Comparison of ENCODE assay signal across 20 cellular contexts in genomic region chr9:34526026-34526425, GRCh38. TPM values are rescaled to one million over a fixed set of nuclear protein-coding genes. Genes with fewer than 3 reads are reported as not detected.
DNase-seq lines count a peak whose midpoint lies in the region; ATAC-seq and TF ChIP-seq lines count a peak whose summit lies in the region.
"Had no signal": no experiment of that assay in that cellular context is flagged by ENCODE, and none has a peak within 500 bp of the region (broad histone marks: within the 10 kb centered on the region; RNA-seq: fewer than 3 reads in every experiment).

No MANE protein-coding gene starts in this region.

- H3K36me3 ChIP-seq in right atrium auricular region (no peaks in the 10 kb centered on the region), sigmoid colon (no peaks in the 10 kb centered on the region)

- no peak for ATAC-seq in right cardiac atrium
- ATAC-seq in GM18498 (IDR thresholded peaks at IDR 0.05; ENCODE audit: unreplicated experiment), result no peak
- ATAC-seq: GM12878, HCT116 had no signal

- DNase-seq in right atrium auricular region (ENCODE audit: low spot score), result peak; percentile 13
- DNase-seq in right cardiac atrium, result no peak
- DNase-seq in NCI-H524 (lab: John Stamatoyannopoulos, UW), result peak; percentile 92 to 97
- peak; percentile 91 for DNase-seq in NCI-H82 treated with DMSO at 0.1 percent for 48 hours (lab: John Stamatoyannopoulos, UW; ENCODE audit: unreplicated experiment)
- DNase-seq in sigmoid colon, result peak; percentile 15
- no peak for DNase-seq in activated CD4-positive, alpha-beta T cell treated with anti-CD3 and anti-CD28 coated beads, Interleukin-2, amount 50 U/mL, for 1 hour
- no peak for DNase-seq in NCI-H446 (lab: John Stamatoyannopoulos, UW)
- DNase-seq: C1 segment of cervical spinal cord; Calu3; CD4-positive, alpha-beta memory T cell; COR-L47; DMS 273 treated with DMSO at 0.1 percent for 48 hours; DMS79; EL; GDM1; GOT3; H9 had no signal

- no peak for TF ChIP-seq POLR2A in sigmoid colon (IDR thresholded peaks at IDR 0.05)

- no peak overlapping the region for H3K27ac ChIP-seq in right atrium auricular region
- no peak overlapping the region for H3K27ac ChIP-seq in right cardiac atrium (ENCODE audit: low read length)
- no peak overlapping the region for H3K27ac ChIP-seq in sigmoid colon

- TF ChIP-seq CTCF in right atrium auricular region (IDR thresholded peaks at IDR 0.05), result no peak
- TF ChIP-seq CTCF in sigmoid colon (IDR thresholded peaks at IDR 0.05), result no peak

- no peaks in the 10 kb centered on the region for H3K27me3 ChIP-seq in right atrium auricular region
- H3K27me3 ChIP-seq in right cardiac atrium (ENCODE audit: control insufficient read depth, insufficient read depth), result no peaks in the 10 kb centered on the region
- H3K27me3 ChIP-seq in sigmoid colon, result no peaks in the 10 kb centered on the region

- H3K4me3 ChIP-seq in right atrium auricular region (no peak overlapping the region), right cardiac atrium (ENCODE audit: low read length) (no peak overlapping the region), sigmoid colon (no peak overlapping the region)
- H3K4me3 ChIP-seq: GM12878 had no signal

- no peaks in the 10 kb centered on the region for H3K9me3 ChIP-seq in right atrium auricular region
- no peaks in the 10 kb centered on the region for H3K9me3 ChIP-seq in right cardiac atrium (ENCODE audit: control insufficient read depth, low read length)
- H3K9me3 ChIP-seq in sigmoid colon, result no peaks in the 10 kb centered on the region

- H3K4me1 ChIP-seq in right atrium auricular region (peaks cover 0 to 10% of the 10 kb centered on the region in 2 donors), right cardiac atrium (ENCODE audit: control insufficient read depth, insufficient read depth, low read length) (no peaks in the 10 kb centered on the region), sigmoid colon (peaks cover 0 to 13% (median 8%) of the 10 kb centered on the region in 4 donors)

- TF ChIP-seq EP300 in sigmoid colon (IDR thresholded peaks at IDR 0.05), result no peak

- 67% methylated on average over 2 of the region's 2 CpGs for WGBS in right cardiac atrium
- WGBS in sigmoid colon, 2 donors, result 78 to 85% methylated on average over 2 of the region's 2 CpGs

- intact Hi-C loops in right cardiac atrium (cut with DNase I), result no loop called here
- intact Hi-C loops in sigmoid colon (cut with DNase I), result no loop called here

RNA-seq across cellular contexts. Expression of gene ENHO, which starts 3.2 kb away (rescaled TPM):
- total RNA-seq in right atrium auricular region (under 1 TPM in 1 of 2 donors, not detected in 1; 0.75 TPM), right cardiac atrium (1 to 10 TPM in 3 of 4 donors, under 1 TPM in 1; 0.67 to 2.3 (median 1.6) TPM), sigmoid colon (1 to 10 TPM in 1 of 4 donors, not detected in 3; 2.5 TPM)
- polyA plus RNA-seq in right cardiac atrium (3.2 TPM), sigmoid colon (1 to 10 TPM; 1.9 to 7.4 (median 6.0) TPM)
- total RNA-seq: Calu3; CD4-positive, alpha-beta memory T cell; GM12878 had no signal
- polyA plus RNA-seq: GM12878 had no signal

Comparison
In these comparisons a context has a peak if more than half of its experiments do, and no peak if none do; other contexts are left out.
1. DNase-seq: peak in right atrium auricular region (single experiment), NCI-H524 (2 of 2), NCI-H82 treated with DMSO at 0.1 percent for 48 hours (single experiment) and sigmoid colon (single experiment); none in right cardiac atrium (0 of 3), activated CD4-positive, alpha-beta T cell treated with anti-CD3 and anti-CD28 coated beads, Interleukin-2, amount 50 U/mL, for 1 hour (single experiment) and NCI-H446 (0 of 2).